30 cellular contexts compared by ENCODE assay signal in genomic region chr7:45651540-45651939, GRCh38.
"Had no signal": no experiment of that assay in that cellular context is flagged by ENCODE, and none has a peak within 500 bp of the region (broad histone marks: within the 10 kb centered on the region; RNA-seq: fewer than 3 reads in every experiment).

No MANE protein-coding gene starts in this region.

- H3K36me3 Mint-ChIP-seq: activated CD8-positive, alpha-beta memory T cell treated with anti-CD3 and anti-CD28 coated beads, Interleukin-2, amount 10 ng/mL, durations not matched to agents 7 days and 5 days; activated naive CD8-positive, alpha-beta T cell treated with anti-CD3 and anti-CD28 coated beads for 36 hours had no signal

- H3K4me1 ChIP-seq: breast epithelium, SJCRH30 had no signal

- H3K9me3 Mint-ChIP-seq: activated CD4-positive, alpha-beta memory T cell treated with anti-CD3 and anti-CD28 coated beads, Interleukin-2, amount 10 ng/mL, durations not matched to agents 7 days and 5 days; activated naive CD8-positive, alpha-beta T cell treated with anti-CD3 and anti-CD28 coated beads for 36 hours had no signal

- H3K27me3 ChIP-seq: body of pancreas, breast epithelium had no signal

- H3K9me3 ChIP-seq: body of pancreas, breast epithelium, SJCRH30 had no signal

- H3K27ac ChIP-seq: body of pancreas, breast epithelium, SJCRH30, SK-N-MC, WERI-Rb-1 had no signal

- DNase-seq: activated CD4-positive, alpha-beta memory T cell treated with anti-CD3 and anti-CD28 coated beads, Interleukin-2, amount 10 ng/mL, durations not matched to agents 7 days and 5 days; activated CD4-positive, alpha-beta T cell treated with anti-CD3 and anti-CD28 coated beads for 1 hour; activated CD4-positive, alpha-beta T cell treated with anti-CD3 and anti-CD28 coated beads for 48 hours; activated CD4-positive, CD25-positive, alpha-beta regulatory T cell; activated CD8-positive, alpha-beta memory T cell treated with anti-CD3 and anti-CD28 coated beads, Interleukin-2, amount 10 ng/mL, durations not matched to agents 7 days and 5 days; activated CD8-positive, alpha-beta memory T cell treated with anti-CD3 and anti-CD28 coated beads, Interleukin-2, amount 50 U/mL, for 48 hours; activated effector memory CD4-positive, alpha-beta T cell treated with Interleukin-2 at 50 U/mL for 16 hours; activated naive CD4-positive, alpha-beta T cell treated with anti-CD3 and anti-CD28 coated beads, Interleukin-2, amount 50 U/mL, for 16 hours; activated naive CD8-positive, alpha-beta T cell treated with anti-CD3 and anti-CD28 coated beads for 36 hours; activated T-cell treated with anti-CD3 and anti-CD28 coated beads, Interleukin-2, amount 50 U/mL, for 48 hours; amniotic stem cell; body of pancreas; MM.1S; MV-4-11; NCI-H1092; NCI-H1436 treated with DMSO at 0.1 percent for 48 hours; NCI-H1694 treated with DMSO at 0.1 percent for 48 hours; NCI-H2029; NCI-H2171; NCI-H510A; NCI-H526; NCI-H748 treated with DMSO at 0.1 percent for 48 hours; NK-92 treated with Interleukin-12 subunit alpha and Interleukin-12 subunit beta, amount 100 ng/mL, for 24 hours; SHP77; SJCRH30; T1000; WERI-Rb-1 had no signal

- H3K27ac Mint-ChIP-seq: activated CD4-positive, alpha-beta memory T cell treated with anti-CD3 and anti-CD28 coated beads, Interleukin-2, amount 10 ng/mL, durations not matched to agents 7 days and 5 days; activated CD8-positive, alpha-beta memory T cell treated with anti-CD3 and anti-CD28 coated beads, Interleukin-2, amount 10 ng/mL, durations not matched to agents 7 days and 5 days; activated naive CD8-positive, alpha-beta T cell treated with anti-CD3 and anti-CD28 coated beads for 36 hours had no signal

- H3K27me3 Mint-ChIP-seq: activated CD4-positive, alpha-beta memory T cell treated with anti-CD3 and anti-CD28 coated beads, Interleukin-2, amount 10 ng/mL, durations not matched to agents 7 days and 5 days; activated CD8-positive, alpha-beta memory T cell treated with anti-CD3 and anti-CD28 coated beads, Interleukin-2, amount 10 ng/mL, durations not matched to agents 7 days and 5 days; activated naive CD8-positive, alpha-beta T cell treated with anti-CD3 and anti-CD28 coated beads for 36 hours had no signal

- H3K4me3 Mint-ChIP-seq: activated CD4-positive, alpha-beta memory T cell treated with anti-CD3 and anti-CD28 coated beads, Interleukin-2, amount 10 ng/mL, durations not matched to agents 7 days and 5 days; activated CD8-positive, alpha-beta memory T cell treated with anti-CD3 and anti-CD28 coated beads, Interleukin-2, amount 10 ng/mL, durations not matched to agents 7 days and 5 days; activated naive CD8-positive, alpha-beta T cell treated with anti-CD3 and anti-CD28 coated beads for 36 hours had no signal

- H3K36me3 ChIP-seq: breast epithelium, SJCRH30, WERI-Rb-1 had no signal

- FAIRE-seq: astrocyte had no signal

- H3K4me3 ChIP-seq: body of pancreas, breast epithelium, SJCRH30, SK-N-MC had no signal

- H3K4me1 Mint-ChIP-seq: activated CD4-positive, alpha-beta memory T cell treated with anti-CD3 and anti-CD28 coated beads, Interleukin-2, amount 10 ng/mL, durations not matched to agents 7 days and 5 days had no signal

- ATAC-seq: activated CD8-positive, alpha-beta memory T cell treated with anti-CD3 and anti-CD28 coated beads, Interleukin-2, amount 10 ng/mL, durations not matched to agents 7 days and 5 days; body of pancreas had no signal
